ENCODE assay signal across 9 cellular contexts in the genomic region with DNA sequence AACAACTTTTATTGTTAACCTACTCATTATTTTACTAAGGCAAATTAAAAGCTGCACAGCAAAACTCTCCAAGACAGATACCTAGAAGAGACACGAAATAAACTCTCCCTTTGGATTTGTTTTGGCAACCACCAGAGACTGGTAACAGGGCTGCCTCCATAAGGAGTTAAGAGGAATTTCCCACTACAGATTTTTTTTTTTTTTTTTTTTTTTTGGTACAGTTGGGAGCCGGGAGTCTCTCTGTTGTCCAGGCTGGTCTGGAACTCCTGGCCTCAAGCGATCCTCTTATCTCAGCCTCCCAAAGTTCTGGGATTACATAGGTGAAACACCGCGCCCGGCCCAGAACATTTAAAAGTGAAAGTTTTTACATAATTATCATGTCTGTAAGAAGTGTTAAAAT.
DNase-seq lines count a peak whose midpoint lies in the region; ATAC-seq and TF ChIP-seq lines count a peak whose summit lies in the region.
"Had no signal": no experiment of that assay in that cellular context is flagged by ENCODE, and none has a peak within 500 bp of the region (broad histone marks: within the 10 kb centered on the region; RNA-seq: fewer than 3 reads in every experiment).

No MANE protein-coding gene starts in this region.

- no peak for TF ChIP-seq CTCF in CD4-positive, alpha-beta T cell (IDR thresholded peaks at IDR 0.05)
- no peak for TF ChIP-seq CTCF in OCI-LY1 (IDR thresholded peaks at IDR 0.05; ENCODE audit: low read length)
- no peak for TF ChIP-seq CTCF in esophagus muscularis mucosa (IDR thresholded peaks at IDR 0.05)
- no peak for TF ChIP-seq CTCF in psoas muscle (IDR thresholded peaks at IDR 0.05)

- peaks cover 6% of the 10 kb centered on the region for H3K36me3 Mint-ChIP-seq in CD4-positive, alpha-beta T cell (ENCODE audit: low read depth)
- H3K36me3 Mint-ChIP-seq: naive B cell had no signal

- no peaks in the 10 kb centered on the region for H3K9me3 ChIP-seq in CD4-positive, alpha-beta T cell (ENCODE audit: control insufficient read depth, low read length)
- H3K9me3 ChIP-seq in OCI-LY1 (ENCODE audit: low read length) (no peaks in the 10 kb centered on the region), esophagus muscularis mucosa (no peaks in the 10 kb centered on the region), psoas muscle (no peaks in the 10 kb centered on the region)

- peak overlapping the region; percentile 72 for H3K4me2 ChIP-seq in OCI-LY1 (ENCODE audit: low read length)

- H3K27me3 ChIP-seq in CD4-positive, alpha-beta T cell (ENCODE audit: control insufficient read depth, insufficient read depth, low read length): no peaks in the 10 kb centered on the region
- H3K27me3 ChIP-seq in OCI-LY1 (ENCODE audit: insufficient read depth, low read length) (no peaks in the 10 kb centered on the region), esophagus muscularis mucosa (no peaks in the 10 kb centered on the region), psoas muscle (ENCODE audit: insufficient read depth in 3 of 3, low read length in 2 of 3) (no peaks in the 10 kb centered on the region)

- H3K9me2 ChIP-seq in OCI-LY1 (ENCODE audit: low read depth, low read length): no peaks in the 10 kb centered on the region

- no peak overlapping the region for H2AFZ ChIP-seq in OCI-LY1 (ENCODE audit: low read length)

- peaks cover 31% of the 10 kb centered on the region for H3K4me1 Mint-ChIP-seq in CD4-positive, alpha-beta T cell (ENCODE audit: low read depth)

- H3K27me3 Mint-ChIP-seq in CD4-positive, alpha-beta T cell: no peaks in the 10 kb centered on the region

- no peaks in the 10 kb centered on the region for H3K9me3 Mint-ChIP-seq in CD4-positive, alpha-beta T cell
- H3K9me3 Mint-ChIP-seq: naive B cell had no signal

- WGBS in esophagus muscularis mucosa: 29% methylated on average over 6 of the region's 6 CpGs
- WGBS in psoas muscle, 3 donors: 64 to 67% (median 66%) methylated on average over 6 of the region's 6 CpGs

- H3K27ac ChIP-seq in CD4-positive, alpha-beta T cell (ENCODE audit: low read depth, low read length): no peak overlapping the region
- H3K27ac ChIP-seq in OCI-LY1 (ENCODE audit: low read depth, low read length, poor library complexity, severe bottlenecking) (peak overlapping the region; percentile 7), esophagus muscularis mucosa (replicated peaks in 1 of 4) (peak overlapping the region; percentile 90 to 96 (median 94)), psoas muscle (peak overlapping the region; percentile 86)

- H3K9ac ChIP-seq in OCI-LY1 (ENCODE audit: low read length): no peak overlapping the region; the same call in 1 of the 2 replicates

- H3K4me3 ChIP-seq in OCI-LY1 (ENCODE audit: low read depth, low read length, poor library complexity, severe bottlenecking) (peak overlapping the region; percentile 76), esophagus muscularis mucosa (peak overlapping the region in 3 of 4 donors; percentile 77 to 91 (median 78)), psoas muscle (peak overlapping the region; percentile 90)

- no peak for DNase-seq in CD4-positive, alpha-beta T cell
- DNase-seq in esophagus muscularis mucosa (ENCODE audit: extremely low spot score): no peak
- no peak for DNase-seq in psoas muscle
- DNase-seq in AML-193 (lab: John Stamatoyannopoulos, UW): no peak
- no peak for DNase-seq in activated naive CD4-positive, alpha-beta T cell treated with anti-CD3 and anti-CD28 coated beads, Interleukin-2, amount 50 U/mL, for 16 hours
- DNase-seq: naive B cell had no signal

- H3K27ac Mint-ChIP-seq in CD4-positive, alpha-beta T cell: peak overlapping the region; percentile 50

- H3K36me3 ChIP-seq in OCI-LY1 (ENCODE audit: insufficient read depth, low read length) (no peaks in the 10 kb centered on the region), esophagus muscularis mucosa (no peaks in the 10 kb centered on the region), psoas muscle (ENCODE audit: insufficient read depth in 1 of 2, low read depth in 1 of 2) (no peaks in the 10 kb centered on the region)

- POLR2A ChIA-PET in CD4-positive, alpha-beta T cell (lab: Charles Lee): no interaction called here

- CTCF ChIA-PET in CD4-positive, alpha-beta T cell (lab: Charles Lee): interaction anchor here (0.7 to 1.8 kb wide), 2 partner anchors 14 to 163 kb away, joined by 3 to 6 read pairs; no protein-coding TSS in a partner anchor

- TF ChIP-seq EP300 in esophagus muscularis mucosa (IDR thresholded peaks at IDR 0.05): no peak

- intact Hi-C loops in CD4-positive, alpha-beta T cell (cut with DNase I, micrococcal nuclease): loop anchor here (5.0 kb wide), 5 partner anchors 55 to 445 kb away; partner anchors contain the start of genes ATG7 (in 1 of the 2), TAMM41 (in 1 of the 2) and VGLL4 (in 1 of the 2)
- intact Hi-C loops in esophagus muscularis mucosa (cut with DNase I): loop anchor here (5.0 to 10.0 kb wide), 2 partner anchors 45 to 342 kb away; no protein-coding TSS in a partner anchor
- intact Hi-C loops in psoas muscle (cut with DNase I): no loop called here

- H3K79me2 ChIP-seq in OCI-LY1 (ENCODE audit: insufficient read depth, low read length): peaks cover 38% of the 10 kb centered on the region

- peaks cover 56% of the 10 kb centered on the region for H3K4me1 ChIP-seq in OCI-LY1 (ENCODE audit: insufficient read depth, low read length, severe bottlenecking)
- H3K4me1 ChIP-seq in esophagus muscularis mucosa: peaks cover 19 to 50% (median 37%) of the 10 kb centered on the region in 4 donors
- H3K4me1 ChIP-seq in psoas muscle: peaks cover 11% of the 10 kb centered on the region

- no peaks in the 10 kb centered on the region for H3F3A ChIP-seq in OCI-LY1 (ENCODE audit: insufficient read depth, low read length)

- H4K20me1 ChIP-seq in OCI-LY1 (ENCODE audit: insufficient read depth, low read length): no peaks in the 10 kb centered on the region

- TF ChIP-seq POLR2A in esophagus muscularis mucosa (IDR thresholded peaks at IDR 0.05; ENCODE audit: low read depth): no peak

- no peak for ATAC-seq in CD4-positive, alpha-beta T cell (ENCODE audit: poor library complexity)
- ATAC-seq in psoas muscle (no peak), HG03571 (IDR thresholded peaks at IDR 0.05; ENCODE audit: unreplicated experiment) (no peak), HG03432 (IDR thresholded peaks at IDR 0.05; ENCODE audit: unreplicated experiment) (no peak)

- peak overlapping the region; percentile 17 for H3K4me3 Mint-ChIP-seq in CD4-positive, alpha-beta T cell

Comparison
In these comparisons a context has a peak if more than half of its experiments do, and no peak if none do; other contexts are left out.
1. intact Hi-C loops: an anchor here in CD4-positive, alpha-beta T cell (5.0 kb wide) and esophagus muscularis mucosa (5.0 to 10.0 kb wide); none called in psoas muscle.